Comparison of ENCODE assay signal across 14 cellular contexts in the genomic region with DNA sequence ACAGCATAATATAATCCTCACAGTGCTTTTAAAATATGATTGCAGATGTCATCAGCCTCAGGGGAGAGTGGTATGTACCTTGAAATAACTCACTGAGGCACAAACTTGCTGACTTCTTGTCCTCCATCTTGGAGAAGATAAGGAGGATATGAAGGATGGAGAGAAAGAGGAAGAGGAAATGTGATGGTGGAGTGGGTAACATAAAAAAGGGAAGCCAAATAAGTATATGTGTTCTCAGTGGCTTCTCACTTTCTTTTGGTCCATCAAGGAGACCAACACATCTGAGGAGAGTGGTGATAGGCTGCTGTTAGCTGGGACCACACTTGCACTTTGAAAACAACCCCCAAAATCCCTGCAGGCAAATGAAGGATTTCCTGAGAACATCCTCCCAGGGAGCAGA.
"Had no signal": no experiment of that assay in that cellular context is flagged by ENCODE, and none has a peak within 500 bp of the region (broad histone marks: within the 10 kb centered on the region; RNA-seq: fewer than 3 reads in every experiment).

No MANE protein-coding gene starts in this region.

- H3K4me1 ChIP-seq: adrenal gland, esophagus muscularis mucosa, spleen, upper lobe of right lung had no signal

- H3K4me3 ChIP-seq: adrenal gland, esophagus muscularis mucosa, spleen, upper lobe of right lung had no signal

- DNase-seq: activated CD4-positive, alpha-beta T cell treated with anti-CD3 and anti-CD28 coated beads, Interleukin-2, amount 50 U/mL, for 1 hour; activated naive CD4-positive, alpha-beta T cell treated with anti-CD3 and anti-CD28 coated beads, Interleukin-2, amount 50 U/mL, for 16 hours; adrenal gland; mammary epithelial cell; naive thymus-derived CD4-positive, alpha-beta T cell; occipital lobe; spleen; stimulated activated CD4-positive, alpha-beta T cell treated with anti-CD3 and anti-CD28 coated beads, Interleukin-1b, Interleukin-23, amount 100 ng/mL, for 48 hours; stimulated activated naive CD4-positive, alpha-beta T cell; substantia nigra; T-helper 9 cell; upper lobe of right lung had no signal

- ATAC-seq: naive thymus-derived CD4-positive, alpha-beta T cell; sciatic nerve; upper lobe of right lung had no signal

- H3K4me3 Mint-ChIP-seq: naive thymus-derived CD4-positive, alpha-beta T cell had no signal

- H3K9me3 ChIP-seq: esophagus muscularis mucosa, upper lobe of right lung had no signal

- H3K36me3 ChIP-seq: adrenal gland, esophagus muscularis mucosa, spleen, upper lobe of right lung had no signal

- H3K27ac Mint-ChIP-seq: naive thymus-derived CD4-positive, alpha-beta T cell had no signal

- H3K27me3 ChIP-seq: adrenal gland, spleen, upper lobe of right lung had no signal

- H3K27ac ChIP-seq: adrenal gland, esophagus muscularis mucosa, spleen, upper lobe of right lung had no signal
